1 cellular context compared by ENCODE assay signal in genomic region chr7:5045558-5046396, GRCh38.
TF ChIP-seq lines count a peak whose summit lies in the region.

TSS of gene RBAK (plus strand) at chr7:5045860. CDS start at chr7:5048077, 2,217 bp downstream.

TF ChIP-seq in HepG2, 621 proteins besides CTCF, POLR2A, EP300 and RAD21 (continued from another document and continues in another):
- TF ChIP-seq ZBTB14 (CRISPR knock-in tag; IDR thresholded peaks at IDR 0.05) (peak; percentile 85), KDM4B (CRISPR knock-in tag; IDR thresholded peaks at IDR 0.05) (no peak), AFF4 (CRISPR knock-in tag; IDR thresholded peaks at IDR 0.05) (0 out of 2 replicates have a peak, but pooled peaks have one; percentile 39), TSC22D2 (CRISPR knock-in tag; IDR thresholded peaks at IDR 0.05; ENCODE audit: borderline replicate concordance) (no peak), ZNF510 (CRISPR knock-in tag; IDR thresholded peaks at IDR 0.05; ENCODE audit: low read depth) (0 out of 2 replicates have a peak, but pooled peaks have one; percentile 57), SPEN (CRISPR knock-in tag; IDR thresholded peaks at IDR 0.05; ENCODE audit: low read depth) (peak; percentile 71; the same call in 1 of the 2 replicates), TFE3 (CRISPR knock-in tag; IDR thresholded peaks at IDR 0.05) (no peak), PHF21A (CRISPR knock-in tag; IDR thresholded peaks at IDR 0.05) (peak; percentile 74), ZBTB26 (CRISPR knock-in tag; IDR thresholded peaks at IDR 0.05; ENCODE audit: borderline replicate concordance) (no peak), TGIF2 (CRISPR knock-in tag; IDR thresholded peaks at IDR 0.05) (0 out of 2 replicates have a peak, but pooled peaks have one; percentile 47), NFE2L1 (CRISPR knock-in tag; IDR thresholded peaks at IDR 0.05; ENCODE audit: borderline replicate concordance) (no peak), ZNF331 (CRISPR knock-in tag; IDR thresholded peaks at IDR 0.05) (peak; percentile 48; the same call in 1 of the 2 replicates), MXD1 (CRISPR knock-in tag; IDR thresholded peaks at IDR 0.05) (peak; percentile 64), GMEB1 (CRISPR knock-in tag; IDR thresholded peaks at IDR 0.05; ENCODE audit: borderline replicate concordance) (peak; percentile 75), MIER3 (CRISPR knock-in tag; IDR thresholded peaks at IDR 0.05; ENCODE audit: borderline replicate concordance) (no peak), ZFP90 (CRISPR knock-in tag; IDR thresholded peaks at IDR 0.05; ENCODE audit: borderline replicate concordance) (no peak), NR2C2 (CRISPR knock-in tag; IDR thresholded peaks at IDR 0.05; ENCODE audit: borderline replicate concordance) (peak; percentile 91), RXRB (CRISPR knock-in tag; IDR thresholded peaks at IDR 0.05; ENCODE audit: borderline replicate concordance) (peak; percentile 90), MAZ (IDR thresholded peaks at IDR 0.05; ENCODE audit: borderline replicate concordance, low read depth, low read length) (no peak), MAZ (CRISPR knock-in tag; IDR thresholded peaks at IDR 0.05; ENCODE audit: low read depth) (no peak), RBFOX2 (IDR thresholded peaks at IDR 0.05; ENCODE audit: low read depth, low read length) (peak; percentile 97), TBX2 (CRISPR knock-in tag; IDR thresholded peaks at IDR 0.05; ENCODE audit: borderline replicate concordance) (peak; percentile 55; the same call in 1 of the 2 replicates), RARA (CRISPR knock-in tag; IDR thresholded peaks at IDR 0.05) (peak; percentile 33; the same call in 1 of the 2 replicates), SALL1 (CRISPR knock-in tag; IDR thresholded peaks at IDR 0.05) (peak; percentile 51; the same call in 1 of the 2 replicates), ZNF563 (CRISPR knock-in tag; IDR thresholded peaks at IDR 0.05) (peak; percentile 42; the same call in 1 of the 2 replicates), KLF9 (CRISPR knock-in tag; IDR thresholded peaks at IDR 0.05; ENCODE audit: low read depth) (no peak), KLF16 (CRISPR knock-in tag; IDR thresholded peaks at IDR 0.05) (0 out of 4 replicates have a peak, but pooled peaks of 1 of the 2 experiments have one; percentile 33), ZNF143 (CRISPR knock-in tag; IDR thresholded peaks at IDR 0.05) (peak; percentile 87), ASH2L (IDR thresholded peaks at IDR 0.05; ENCODE audit: insufficient read length, low read depth, low read length) (peak; percentile 75), KLF12 (CRISPR knock-in tag; IDR thresholded peaks at IDR 0.05; ENCODE audit: borderline replicate concordance) (0 out of 2 replicates have a peak, but pooled peaks have one; percentile 46), ELF4 (CRISPR knock-in tag; IDR thresholded peaks at IDR 0.05; ENCODE audit: borderline replicate concordance) (peak; percentile 48; the same call in 1 of the 2 replicates), HCFC1 (IDR thresholded peaks at IDR 0.05; ENCODE audit: low read depth, low read length) (peak; percentile 22; the same call in 1 of the 2 replicates), BRF2 (CRISPR knock-in tag; IDR thresholded peaks at IDR 0.05) (0 out of 2 replicates have a peak, but pooled peaks have one; percentile 16), SP4 (CRISPR knock-in tag; IDR thresholded peaks at IDR 0.05) (0 out of 2 replicates have a peak, but pooled peaks have one; percentile 49), ZNF75D (CRISPR knock-in tag; IDR thresholded peaks at IDR 0.05; ENCODE audit: borderline replicate concordance) (no peak), CREB1 (IDR thresholded peaks at IDR 0.05) (0 out of 2 replicates have a peak, but pooled peaks have one; percentile 7), CREB1 (CRISPR knock-in tag; IDR thresholded peaks at IDR 0.05) (no peak), KAT8 (CRISPR knock-in tag; IDR thresholded peaks at IDR 0.05) (peak; percentile 93), TFDP1 (CRISPR knock-in tag; IDR thresholded peaks at IDR 0.05; ENCODE audit: borderline replicate concordance) (peak; percentile 27; the same call in 1 of the 2 replicates), ELF1 (CRISPR knock-in tag; IDR thresholded peaks at IDR 0.05) (peak; percentile 87), ZNF20 (CRISPR knock-in tag; IDR thresholded peaks at IDR 0.05) (0 out of 2 replicates have a peak, but pooled peaks have one; percentile 58), MED13 (CRISPR knock-in tag; IDR thresholded peaks at IDR 0.05) (0 out of 2 replicates have a peak, but pooled peaks have one; percentile 44), PAX8 (CRISPR knock-in tag; IDR thresholded peaks at IDR 0.05; ENCODE audit: borderline replicate concordance) (0 out of 2 replicates have a peak, but pooled peaks have one; percentile 60), HBP1 (CRISPR knock-in tag; IDR thresholded peaks at IDR 0.05; ENCODE audit: low read depth) (peak; percentile 74; the same call in 1 of the 2 replicates), SOX6 (IDR thresholded peaks at IDR 0.05) (no peak), SOX6 (CRISPR knock-in tag; IDR thresholded peaks at IDR 0.05) (peak; percentile 13; the same call in 1 of the 2 replicates), KAT7 (CRISPR knock-in tag; IDR thresholded peaks at IDR 0.05; ENCODE audit: borderline replicate concordance) (peak; percentile 52; the same call in 1 of the 2 replicates), CC2D1A (CRISPR knock-in tag; IDR thresholded peaks at IDR 0.05) (peak; percentile 40; the same call in 1 of the 2 replicates), ZSCAN20 (CRISPR knock-in tag; IDR thresholded peaks at IDR 0.05; ENCODE audit: borderline replicate concordance) (0 out of 2 replicates have a peak, but pooled peaks have one; percentile 36), HOXA3 (CRISPR knock-in tag; IDR thresholded peaks at IDR 0.05) (peak; percentile 77; the same call in 1 of the 2 replicates), MEF2D (CRISPR knock-in tag; IDR thresholded peaks at IDR 0.05) (no peak), ARNT2 (CRISPR knock-in tag; IDR thresholded peaks at IDR 0.05; ENCODE audit: low read depth) (peak; percentile 46; the same call in 1 of the 2 replicates), ZMYM4 (CRISPR knock-in tag; IDR thresholded peaks at IDR 0.05) (peak; percentile 67)
